In genomic region chr10:124943301-124944092, GRCh38 we compare ENCODE assay signal across 1 cellular context.
TF ChIP-seq lines count a peak whose summit lies in the region.

No MANE protein-coding gene starts in this region.

TF ChIP-seq in K562, 482 proteins besides CTCF, POLR2A, EP300 and RAD21 (continued from another document):
- TF ChIP-seq AFF1 (IDR thresholded peaks at IDR 0.05; ENCODE audit: low read depth in 1 of 2, partially characterized antibody in 2 of 2) (no peak), ARID3B (CRISPR knock-in tag; IDR thresholded peaks at IDR 0.05; ENCODE audit: borderline replicate concordance) (no peak), ESRRA (IDR thresholded peaks at IDR 0.05; ENCODE audit: borderline replicate concordance, low read depth) (peak; percentile 55), PTRF (tag; IDR thresholded peaks at IDR 0.05) (no peak)
